In the genomic region with DNA sequence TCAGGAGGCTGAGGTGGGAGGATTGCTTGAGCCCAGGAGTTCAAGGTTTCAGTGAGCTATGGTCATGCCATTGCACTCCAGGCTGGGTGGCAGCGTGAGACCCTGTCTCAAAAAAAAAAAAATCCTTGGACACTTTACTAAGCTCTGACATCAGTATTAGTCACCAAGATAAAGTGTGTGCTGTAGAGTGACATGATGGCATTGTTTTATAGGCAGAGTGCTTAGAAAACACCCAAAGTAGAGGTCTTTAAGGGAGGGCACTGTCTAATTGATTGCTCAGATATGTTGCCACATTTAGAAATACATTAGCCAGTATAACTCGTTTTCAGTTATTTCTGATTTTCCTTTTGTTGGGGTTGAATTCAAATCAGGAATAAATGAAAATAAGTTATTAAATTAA, we compare ENCODE assay signal across 25 cellular contexts.
DNase-seq lines count a peak whose midpoint lies in the region; ATAC-seq, FAIRE-seq and TF ChIP-seq lines count a peak whose summit lies in the region.
"Had no signal": no experiment of that assay in that cellular context is flagged by ENCODE, and none has a peak within 500 bp of the region (broad histone marks: within the 10 kb centered on the region; RNA-seq: fewer than 3 reads in every experiment).

No MANE protein-coding gene starts in this region.

- no peaks in the 10 kb centered on the region for H3K27me3 ChIP-seq in Loucy (ENCODE audit: insufficient read depth, low read length, poor library complexity, severe bottlenecking)
- 0 out of 5 replicates have a peak, but pooled peaks cover 2 to 6% of the 10 kb centered on the region in 2 experiments for H3K27me3 ChIP-seq in K562 (ENCODE audit: control insufficient read depth in 2 of 2, insufficient read depth in 2 of 2, low read length in 2 of 2)

- TF ChIP-seq CTCF in Loucy (conservative IDR thresholded peaks at IDR 0.05; ENCODE audit: low read length) (no peak), K562 (IDR thresholded peaks at IDR 0.05 in 2 of 3, conservative IDR thresholded peaks at IDR 0.05 in 1 of 3; ENCODE audit: insufficient read depth in 2 of 3, low read depth in 1 of 3, low read length in 3 of 3) (no peak)

- H3K9me2 ChIP-seq in Loucy (replicated peaks; ENCODE audit: low read depth, low read length), result no peaks in the 10 kb centered on the region

- no peak for TF ChIP-seq EP300 in K562 (IDR thresholded peaks at IDR 0.05; ENCODE audit: low read length)

- no peak overlapping the region for H3K27ac ChIP-seq in K562 (ENCODE audit: extremely low read depth, low read depth, low read length)
- H3K27ac ChIP-seq: 22Rv1 had no signal

- H3K9me1 ChIP-seq in K562 (ENCODE audit: control insufficient read depth, insufficient read depth, low read length), result no peaks in the 10 kb centered on the region

- H3F3A ChIP-seq in Loucy (ENCODE audit: low read depth), result no peaks in the 10 kb centered on the region

- no peak for TF ChIP-seq POLR2A in K562 (conservative IDR thresholded peaks at IDR 0.05)

- intact Hi-C loops in K562 (cut with micrococcal nuclease), result no loop called here

- H3K4me2 ChIP-seq in Loucy (ENCODE audit: low read depth, low read length, poor library complexity, severe bottlenecking) (no peak overlapping the region), K562 (ENCODE audit: insufficient read depth, low read length) (no peak overlapping the region)

- no peaks in the 10 kb centered on the region for H3K36me3 ChIP-seq in Loucy (ENCODE audit: insufficient read depth, low read length)
- H3K36me3 ChIP-seq in K562 (ENCODE audit: control insufficient read depth, insufficient read depth, low read length), result no peaks in the 10 kb centered on the region

- POLR2A ChIA-PET in K562 (lab: Yijun Ruan, JAX), result no interaction called here

- H3K4me3 ChIP-seq in Loucy (ENCODE audit: low read length, poor library complexity, severe bottlenecking) (no peak overlapping the region), K562 (no peak overlapping the region)

- H3K79me2 ChIP-seq in Loucy (ENCODE audit: insufficient read depth, low read length), result no peaks in the 10 kb centered on the region
- no peaks in the 10 kb centered on the region for H3K79me2 ChIP-seq in K562 (ENCODE audit: control insufficient read depth, insufficient read depth, low read length)

- H2AFZ ChIP-seq in Loucy (ENCODE audit: low read length), result 0 out of 2 replicates have a peak overlapping the region, but pooled peaks have one; percentile 19
- no peak overlapping the region for H2AFZ ChIP-seq in K562 (ENCODE audit: low read depth, low read length)

- no peak for ATAC-seq in K562
- no peak for ATAC-seq in GM21367 (IDR thresholded peaks at IDR 0.05; ENCODE audit: unreplicated experiment)
- ATAC-seq in HG02678 (IDR thresholded peaks at IDR 0.05; ENCODE audit: unreplicated experiment), result no peak
- ATAC-seq: CD8-positive, alpha-beta T cell; T-helper 17 cell had no signal

- DNase-seq in DMS53 (lab: John Stamatoyannopoulos, UW), result peak; percentile 6
- no peak for DNase-seq in DMS53 treated with DMSO at 0.1 percent for 48 hours (lab: John Stamatoyannopoulos, UW; ENCODE audit: unreplicated experiment)
- no peak for DNase-seq in K562 (ENCODE audit: extremely low read depth in 1 of 4, low spot score in 3 of 4)
- no peak for DNase-seq in stimulated activated CD8-positive, alpha-beta memory T cell treated with anti-CD3 and anti-CD28 coated beads, Interleukin-4, amount 100 ng/mL, for 48 hours
- no peak for DNase-seq in NCI-H69 (lab: John Stamatoyannopoulos, UW)
- DNase-seq: AML-193; C1 segment of cervical spinal cord; Calu3; CD8-positive, alpha-beta T cell; EL; H9; IMR-90; MM.1S; NCI-H1092 treated with DMSO at 0.1 percent for 48 hours; NCI-H1436 treated with DMSO at 0.1 percent for 48 hours; NCI-H1930; NCI-H345; NCI-H524; Right ventricle myocardium superior; SW 1271; T-helper 17 cell had no signal

- H3K4me1 ChIP-seq in Loucy (ENCODE audit: insufficient read depth, low read length, poor library complexity, severe bottlenecking) (no peaks in the 10 kb centered on the region), K562 (replicated peaks in 1 of 2; ENCODE audit: control insufficient read depth in 2 of 2, insufficient read depth in 2 of 2, low read length in 2 of 2) (no peaks in the 10 kb centered on the region)

- BruUV-seq in K562 (replicated peaks; lab: Mats Ljungman, UMichigan), result no TSS peak

- in situ Hi-C loops in K562 (cut with MboI), result loop anchor here (25.0 kb wide), 1 partner anchor 1645 kb away; no protein-coding TSS in a partner anchor

- TF ChIP-seq RAD21 in K562 (CRISPR knock-in tag; conservative IDR thresholded peaks at IDR 0.05 in 1 of 2, IDR thresholded peaks at IDR 0.05 in 1 of 2), result no peak

- no peak overlapping the region for H3K9ac ChIP-seq in Loucy (ENCODE audit: low read depth, low read length, poor library complexity, severe bottlenecking)
- no peak overlapping the region for H3K9ac ChIP-seq in K562 (ENCODE audit: insufficient read depth in 1 of 2, low read depth in 2 of 2, low read length in 2 of 2)

- 0% methylated on average over 2 of the region's 2 CpGs for WGBS in K562 (ENCODE audit: insufficient coverage, low coverage, missing lambda C conversion rate)

- H4K20me1 ChIP-seq in Loucy (ENCODE audit: insufficient read depth, low read length, poor library complexity, severe bottlenecking), result no peaks in the 10 kb centered on the region
- H4K20me1 ChIP-seq in K562 (replicated peaks; ENCODE audit: control insufficient read depth, insufficient read depth, low read length), result no peaks in the 10 kb centered on the region

- FAIRE-seq in K562 (lab: Jason Lieb, UNC), result no peak

- H3K9me3 ChIP-seq in Loucy (ENCODE audit: insufficient read depth, low read depth, low read length), result no peaks in the 10 kb centered on the region
- no peaks in the 10 kb centered on the region for H3K9me3 ChIP-seq in K562 (replicated peaks; ENCODE audit: control insufficient read depth, insufficient read depth, low read depth, low read length)

- CTCF ChIA-PET in K562 (lab: Yijun Ruan, JAX; ENCODE audit: low intra/inter-chr PET ratio), result no interaction called here

TF ChIP-seq in K562, 482 proteins besides CTCF, POLR2A, EP300 and RAD21:
- peak; percentile 64 for TF ChIP-seq FOSL1 (tag; conservative IDR thresholded peaks at IDR 0.05)
- TF ChIP-seq FIP1L1 (IDR thresholded peaks at IDR 0.05; ENCODE audit: low read depth, low read length, poor library complexity, severe bottlenecking), result no peak
